Comparison of ENCODE assay signal across 15 cellular contexts in the genomic region with DNA sequence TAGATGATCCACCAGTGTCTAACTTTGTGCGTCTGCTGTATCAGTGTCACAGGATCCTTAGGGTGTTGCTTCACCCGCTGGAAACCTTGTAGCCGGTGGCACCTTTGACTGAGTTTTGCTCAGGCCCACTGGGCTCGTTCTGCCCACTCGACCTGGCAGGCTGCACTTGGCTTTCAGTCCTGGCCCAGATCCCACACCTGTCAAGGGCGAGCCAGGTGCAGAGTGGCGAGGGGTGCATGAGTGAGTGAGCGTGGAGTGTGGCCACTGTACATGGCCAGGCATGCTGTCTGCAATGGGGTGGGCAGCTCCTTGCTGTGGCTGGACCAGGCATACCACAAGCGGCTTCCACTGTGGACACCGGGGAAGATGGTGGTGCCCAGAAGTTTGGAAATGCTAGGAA.
"Had no signal": no experiment of that assay in that cellular context is flagged by ENCODE, and none has a peak within 500 bp of the region (broad histone marks: within the 10 kb centered on the region; RNA-seq: fewer than 3 reads in every experiment).

No MANE protein-coding gene starts in this region.

- H3K36me3 Mint-ChIP-seq: natural killer cell treated with Interleukin-12 subunit alpha and Interleukin-12 subunit beta and Interleukin-15 and Interleukin-18, amount 100 ng/mL, for 72 hours had no signal

- H3K27ac ChIP-seq: right lobe of liver had no signal

- H3K27me3 Mint-ChIP-seq: activated CD4-positive, alpha-beta memory T cell treated with anti-CD3 and anti-CD28 coated beads for 36 hours; activated CD4-positive, alpha-beta T cell treated with anti-CD3 and anti-CD28 coated beads for 36 hours; activated naive CD8-positive, alpha-beta T cell; natural killer cell treated with Interleukin-12 subunit alpha and Interleukin-12 subunit beta and Interleukin-15 and Interleukin-18, amount 100 ng/mL, for 72 hours; stimulated activated naive CD8-positive, alpha-beta T cell treated with anti-CD3 and anti-CD28 coated beads, Interleukin-15, Interleukin-2, amounts not matched to agents 100 ng/mL and 50 ng/mL, for 24 hours; T-helper 17 cell had no signal

- H3K27ac Mint-ChIP-seq: activated CD4-positive, alpha-beta memory T cell treated with anti-CD3 and anti-CD28 coated beads for 36 hours; activated CD4-positive, alpha-beta T cell treated with anti-CD3 and anti-CD28 coated beads for 36 hours; activated naive CD8-positive, alpha-beta T cell; activated T-cell treated with anti-CD3 and anti-CD28 coated beads, Interleukin-2, amount 50 U/mL, for 72 hours; natural killer cell treated with Interleukin-12 subunit alpha and Interleukin-12 subunit beta and Interleukin-15 and Interleukin-18, amount 100 ng/mL, for 72 hours; stimulated activated naive CD8-positive, alpha-beta T cell treated with anti-CD3 and anti-CD28 coated beads, Interleukin-15, Interleukin-2, amounts not matched to agents 100 ng/mL and 50 ng/mL, for 24 hours; T-helper 17 cell had no signal

- H3K4me1 Mint-ChIP-seq: activated CD4-positive, alpha-beta T cell treated with anti-CD3 and anti-CD28 coated beads for 36 hours had no signal

- H3K9me3 Mint-ChIP-seq: activated CD4-positive, alpha-beta memory T cell treated with anti-CD3 and anti-CD28 coated beads for 36 hours; natural killer cell treated with Interleukin-12 subunit alpha and Interleukin-12 subunit beta and Interleukin-15 and Interleukin-18, amount 100 ng/mL, for 72 hours; stimulated activated naive CD8-positive, alpha-beta T cell treated with anti-CD3 and anti-CD28 coated beads, Interleukin-15, Interleukin-2, amounts not matched to agents 100 ng/mL and 50 ng/mL, for 24 hours had no signal

- H3K4me3 Mint-ChIP-seq: activated CD4-positive, alpha-beta memory T cell treated with anti-CD3 and anti-CD28 coated beads for 36 hours; activated CD4-positive, alpha-beta T cell treated with anti-CD3 and anti-CD28 coated beads for 36 hours; activated naive CD8-positive, alpha-beta T cell; activated T-cell treated with anti-CD3 and anti-CD28 coated beads, Interleukin-2, amount 50 U/mL, for 72 hours; natural killer cell treated with Interleukin-12 subunit alpha and Interleukin-12 subunit beta and Interleukin-15 and Interleukin-18, amount 100 ng/mL, for 72 hours; stimulated activated naive CD8-positive, alpha-beta T cell treated with anti-CD3 and anti-CD28 coated beads, Interleukin-15, Interleukin-2, amounts not matched to agents 100 ng/mL and 50 ng/mL, for 24 hours; T-helper 17 cell had no signal

- H3K9me3 ChIP-seq: esophagus squamous epithelium, prostate gland, right lobe of liver had no signal

- DNase-seq: activated CD4-positive, alpha-beta memory T cell treated with anti-CD3 and anti-CD28 coated beads for 36 hours; activated gamma-delta T cell treated with Interleukin-2 at 50 U/mL for 16 hours; activated T-cell treated with anti-CD3 and anti-CD28 coated beads, Interleukin-2, amount 50 U/mL, for 72 hours; amniotic stem cell; cortex of kidney; effector CD4-positive, alpha-beta T cell; esophagus squamous epithelium; glutamatergic neuron; right lobe of liver; T-helper 17 cell had no signal

- ATAC-seq: activated T-cell treated with anti-CD3 and anti-CD28 coated beads, Interleukin-2, amount 50 U/mL, for 72 hours; natural killer cell treated with Interleukin-12 subunit alpha and Interleukin-12 subunit beta and Interleukin-15 and Interleukin-18, amount 100 ng/mL, for 72 hours; T-helper 17 cell had no signal

- H3K27me3 ChIP-seq: esophagus squamous epithelium, right lobe of liver had no signal
